ENCODE assay signal across 1 cellular context in the genomic region with DNA sequence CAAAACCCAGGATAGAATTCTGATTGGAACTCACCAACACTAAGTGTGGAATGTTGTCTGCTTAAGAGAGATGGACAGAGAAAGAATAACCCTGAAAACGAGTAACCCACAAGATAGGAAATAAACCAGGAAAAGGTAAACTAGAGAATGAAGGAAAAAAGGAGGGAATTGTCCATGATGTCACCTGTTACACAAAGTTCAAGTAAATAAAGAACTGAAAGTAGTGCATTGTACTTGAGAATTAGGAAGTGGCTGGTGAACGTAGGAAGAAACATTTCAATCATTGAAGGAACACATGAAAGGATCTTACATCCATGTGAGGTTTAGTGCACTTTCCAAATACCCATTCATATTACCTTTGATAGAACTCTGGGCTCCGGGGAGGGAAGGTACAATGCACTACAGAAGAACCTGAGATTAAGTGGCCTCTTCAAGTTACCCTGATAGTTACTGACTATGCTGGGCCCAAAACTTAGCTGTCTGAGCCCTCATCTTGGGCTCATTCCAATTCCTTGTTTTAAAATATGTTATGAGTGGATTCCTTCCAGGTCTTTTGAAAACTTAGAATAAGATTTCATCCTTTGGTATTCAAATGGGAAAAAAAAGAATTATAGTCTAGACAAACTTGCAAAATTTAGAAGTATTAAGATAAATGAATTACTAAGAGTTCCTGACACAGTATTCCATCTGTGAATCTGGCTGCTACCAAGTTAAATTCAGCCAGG.
TF ChIP-seq lines count a peak whose summit lies in the region.

No MANE protein-coding gene starts in this region.

TF ChIP-seq in K562, 482 proteins besides CTCF, POLR2A, EP300 and RAD21:
- TF ChIP-seq ZNF512 (tag; IDR thresholded peaks at IDR 0.05) (0 out of 2 replicates have a peak, but pooled peaks have one; percentile 32), BRD9 (IDR thresholded peaks at IDR 0.05; ENCODE audit: low read depth, partially characterized antibody) (peak; percentile 1), RAD51 (IDR thresholded peaks at IDR 0.05; ENCODE audit: borderline replicate concordance, low read depth) (no peak)
- TF ChIP-seq, protein P1, sequence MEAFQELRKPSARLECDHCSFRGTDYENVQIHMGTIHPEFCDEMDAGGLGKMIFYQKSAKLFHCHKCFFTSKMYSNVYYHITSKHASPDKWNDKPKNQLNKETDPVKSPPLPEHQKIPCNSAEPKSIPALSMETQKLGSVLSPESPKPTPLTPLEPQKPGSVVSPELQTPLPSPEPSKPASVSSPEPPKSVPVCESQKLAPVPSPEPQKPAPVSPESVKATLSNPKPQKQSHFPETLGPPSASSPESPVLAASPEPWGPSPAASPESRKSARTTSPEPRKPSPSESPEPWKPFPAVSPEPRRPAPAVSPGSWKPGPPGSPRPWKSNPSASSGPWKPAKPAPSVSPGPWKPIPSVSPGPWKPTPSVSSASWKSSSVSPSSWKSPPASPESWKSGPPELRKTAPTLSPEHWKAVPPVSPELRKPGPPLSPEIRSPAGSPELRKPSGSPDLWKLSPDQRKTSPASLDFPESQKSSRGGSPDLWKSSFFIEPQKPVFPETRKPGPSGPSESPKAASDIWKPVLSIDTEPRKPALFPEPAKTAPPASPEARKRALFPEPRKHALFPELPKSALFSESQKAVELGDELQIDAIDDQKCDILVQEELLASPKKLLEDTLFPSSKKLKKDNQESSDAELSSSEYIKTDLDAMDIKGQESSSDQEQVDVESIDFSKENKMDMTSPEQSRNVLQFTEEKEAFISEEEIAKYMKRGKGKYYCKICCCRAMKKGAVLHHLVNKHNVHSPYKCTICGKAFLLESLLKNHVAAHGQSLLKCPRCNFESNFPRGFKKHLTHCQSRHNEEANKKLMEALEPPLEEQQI (IDR thresholded peaks at IDR 0.05), result no peak
